Comparison of ENCODE assay signal across 32 cellular contexts in genomic region chr14:56102901-56103409, GRCh38.
"Had no signal": no experiment of that assay in that cellular context is flagged by ENCODE, and none has a peak within 500 bp of the region (broad histone marks: within the 10 kb centered on the region; RNA-seq: fewer than 3 reads in every experiment).

No MANE protein-coding gene starts in this region.

- H3K27ac Mint-ChIP-seq: activated CD4-positive, alpha-beta memory T cell treated with anti-CD3 and anti-CD28 coated beads for 36 hours; activated CD4-positive, alpha-beta T cell treated with anti-CD3 and anti-CD28 coated beads, Interleukin-2, amount 10 ng/mL, durations not matched to agents 24 days and 14 days; activated naive CD4-positive, alpha-beta T cell treated with anti-CD3 and anti-CD28 coated beads, Interleukin-2, amount 10 ng/mL, durations not matched to agents 7 days and 5 days; activated T-helper 1 cell treated with anti-CD3 and anti-CD28 coated beads, Interleukin-12 subunit alpha, Interleukin-12 subunit beta, Interleukin-2, Interleukin-4 antibody, amounts not matched to agents 30 ng/mL and 10 ng/mL and 1 ng/mL, durations not matched to agents 14 hours and 24 hours and 36 hours; dendritic cell treated with granulocyte-macrophage colony-stimulating factor and Interleukin-4, amounts not matched to agents 40 ng/mL and 50 ng/mL, for 4 days; mesothelial cell of epicardium; naive thymus-derived CD4-positive, alpha-beta T cell; stimulated activated memory B cell treated with anti-CD40 and anti-IgM and Interleukin-4, amounts not matched to agents 10 μg/mL and 1 μg/mL and 100 μg/mL, for 72 hours had no signal

- H3K27ac ChIP-seq: breast epithelium, esophagus muscularis mucosa, parathyroid adenoma, psoas muscle, right atrium auricular region, stomach, WERI-Rb-1 had no signal

- H3K9me3 ChIP-seq: breast epithelium, esophagus muscularis mucosa, psoas muscle, right atrium auricular region, stomach, tibial artery had no signal

- H3K27me3 Mint-ChIP-seq: dendritic cell treated with granulocyte-macrophage colony-stimulating factor and Interleukin-4, amounts not matched to agents 40 ng/mL and 50 ng/mL, for 4 days; stimulated activated memory B cell treated with anti-CD40 and anti-IgM and Interleukin-4, amounts not matched to agents 10 μg/mL and 1 μg/mL and 100 μg/mL, for 72 hours had no signal

- H3K36me3 Mint-ChIP-seq: activated CD4-positive, alpha-beta memory T cell treated with anti-CD3 and anti-CD28 coated beads for 36 hours; activated naive CD4-positive, alpha-beta T cell treated with anti-CD3 and anti-CD28 coated beads, Interleukin-2, amount 10 ng/mL, durations not matched to agents 7 days and 5 days; mesothelial cell of epicardium; stimulated activated memory B cell treated with anti-CD40 and anti-IgM and Interleukin-4, amounts not matched to agents 10 μg/mL and 1 μg/mL and 100 μg/mL, for 72 hours had no signal

- H3K4me3 Mint-ChIP-seq: activated CD4-positive, alpha-beta memory T cell treated with anti-CD3 and anti-CD28 coated beads for 36 hours; activated CD4-positive, alpha-beta T cell treated with anti-CD3 and anti-CD28 coated beads, Interleukin-2, amount 10 ng/mL, durations not matched to agents 24 days and 14 days; activated naive CD4-positive, alpha-beta T cell treated with anti-CD3 and anti-CD28 coated beads, Interleukin-2, amount 10 ng/mL, durations not matched to agents 7 days and 5 days; activated T-helper 1 cell treated with anti-CD3 and anti-CD28 coated beads, Interleukin-12 subunit alpha, Interleukin-12 subunit beta, Interleukin-2, Interleukin-4 antibody, amounts not matched to agents 30 ng/mL and 10 ng/mL and 1 ng/mL, durations not matched to agents 14 hours and 24 hours and 36 hours; dendritic cell treated with granulocyte-macrophage colony-stimulating factor and Interleukin-4, amounts not matched to agents 40 ng/mL and 50 ng/mL, for 4 days; mesothelial cell of epicardium; naive thymus-derived CD4-positive, alpha-beta T cell; neural crest cell; stimulated activated memory B cell treated with anti-CD40 and anti-IgM and Interleukin-4, amounts not matched to agents 10 μg/mL and 1 μg/mL and 100 μg/mL, for 72 hours had no signal

- H3K36me3 ChIP-seq: breast epithelium, esophagus muscularis mucosa, right atrium auricular region, stomach, tibial artery, WERI-Rb-1 had no signal

- H3K4me1 Mint-ChIP-seq: activated CD4-positive, alpha-beta T cell treated with anti-CD3 and anti-CD28 coated beads, Interleukin-2, amount 10 ng/mL, durations not matched to agents 24 days and 14 days; activated naive CD4-positive, alpha-beta T cell treated with anti-CD3 and anti-CD28 coated beads, Interleukin-2, amount 10 ng/mL, durations not matched to agents 7 days and 5 days; stimulated activated memory B cell treated with anti-CD40 and anti-IgM and Interleukin-4, amounts not matched to agents 10 μg/mL and 1 μg/mL and 100 μg/mL, for 72 hours had no signal

- H3K27me3 ChIP-seq: breast epithelium, esophagus muscularis mucosa, right atrium auricular region, stomach, tibial artery had no signal

- DNase-seq: activated CD4-positive, alpha-beta memory T cell treated with anti-CD3 and anti-CD28 coated beads for 36 hours; activated CD4-positive, alpha-beta T cell treated with anti-CD3 and anti-CD28 coated beads, Interleukin-2, amount 10 ng/mL, durations not matched to agents 24 days and 14 days; activated CD8-positive, alpha-beta memory T cell treated with anti-CD3 and anti-CD28 coated beads, Interleukin-2, amount 50 U/mL, for 4 hours; activated effector memory CD4-positive, alpha-beta T cell treated with anti-CD3 and anti-CD28 coated beads, Interleukin-2, amount 50 U/mL, for 16 hours; activated naive CD4-positive, alpha-beta T cell treated with anti-CD3 and anti-CD28 coated beads, Interleukin-2, amount 10 ng/mL, durations not matched to agents 7 days and 5 days; activated T-cell treated with anti-CD3 and anti-CD28 coated beads, Interleukin-2, amount 50 U/mL, for 1 hour; amniotic stem cell; central memory CD4-positive, alpha-beta T cell; effector CD4-positive, alpha-beta T cell; glutamatergic neuron; left cardiac atrium; mammary epithelial cell; naive thymus-derived CD4-positive, alpha-beta T cell; occipital lobe; psoas muscle; stimulated activated CD4-positive, alpha-beta T cell treated with anti-CD3 and anti-CD28 coated beads, Interleukin-1b, Interleukin-23, amount 100 ng/mL, for 48 hours; stimulated activated CD4-positive, alpha-beta T cell treated with anti-CD3 and anti-CD28 coated beads, Interleukin-4, amount 100 ng/mL, for 4 hours; stimulated activated CD8-positive, alpha-beta memory T cell treated with anti-CD3 and anti-CD28 coated beads, Interleukin-4, amount 100 ng/mL, for 48 hours; stomach; T-helper 9 cell; tibial artery; WERI-Rb-1 had no signal

- H3K4me3 ChIP-seq: breast epithelium, esophagus muscularis mucosa, psoas muscle, right atrium auricular region, smooth muscle cell, stomach, tibial artery had no signal

- H3K9me3 Mint-ChIP-seq: activated CD4-positive, alpha-beta memory T cell treated with anti-CD3 and anti-CD28 coated beads for 36 hours; activated CD4-positive, alpha-beta T cell treated with anti-CD3 and anti-CD28 coated beads, Interleukin-2, amount 10 ng/mL, durations not matched to agents 24 days and 14 days; activated naive CD4-positive, alpha-beta T cell treated with anti-CD3 and anti-CD28 coated beads, Interleukin-2, amount 10 ng/mL, durations not matched to agents 7 days and 5 days; activated T-helper 1 cell treated with anti-CD3 and anti-CD28 coated beads, Interleukin-12 subunit alpha, Interleukin-12 subunit beta, Interleukin-2, Interleukin-4 antibody, amounts not matched to agents 30 ng/mL and 10 ng/mL and 1 ng/mL, durations not matched to agents 14 hours and 24 hours and 36 hours; dendritic cell treated with granulocyte-macrophage colony-stimulating factor and Interleukin-4, amounts not matched to agents 40 ng/mL and 50 ng/mL, for 4 days; mesothelial cell of epicardium; naive thymus-derived CD4-positive, alpha-beta T cell; neural crest cell; stimulated activated memory B cell treated with anti-CD40 and anti-IgM and Interleukin-4, amounts not matched to agents 10 μg/mL and 1 μg/mL and 100 μg/mL, for 72 hours had no signal

- H3K4me1 ChIP-seq: breast epithelium, esophagus muscularis mucosa, parathyroid adenoma, psoas muscle, right atrium auricular region had no signal
